8 cellular contexts compared by ENCODE assay signal in the genomic region with DNA sequence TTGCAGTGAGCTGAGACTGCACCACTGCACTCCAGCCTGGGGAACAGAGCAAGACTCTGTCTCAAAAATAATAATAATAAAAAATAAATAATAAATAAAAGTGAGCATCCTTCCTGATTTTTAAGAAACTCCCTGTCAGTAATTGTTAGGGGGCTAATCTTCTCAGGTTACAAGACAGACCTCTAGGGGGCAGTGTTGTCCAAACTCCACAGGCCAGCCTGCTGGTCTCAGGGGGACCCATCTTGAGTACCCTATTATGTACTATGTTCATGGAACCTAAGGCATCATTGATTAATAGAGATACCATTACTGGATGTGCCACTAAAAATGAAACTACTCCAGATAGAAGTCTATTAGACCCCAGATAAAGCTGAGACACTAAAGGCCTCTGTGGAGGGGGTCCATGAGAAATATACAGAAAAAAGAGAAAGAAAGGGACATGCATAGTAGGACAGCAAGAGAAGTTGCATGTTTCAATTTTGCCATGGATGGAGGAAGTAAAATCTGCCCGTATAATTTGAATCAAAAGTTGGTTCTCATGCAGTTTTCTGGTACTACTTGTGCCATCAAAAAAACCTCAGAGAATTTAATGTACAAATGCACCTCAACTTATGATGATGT.
DNase-seq lines count a peak whose midpoint lies in the region; ATAC-seq and TF ChIP-seq lines count a peak whose summit lies in the region.

No MANE protein-coding gene starts in this region.

- 83 to 85% methylated on average over 1 of the region's 1 CpG for WGBS in testis, 2 donors

- H3K36me3 ChIP-seq in BE2C: no peaks in the 10 kb centered on the region
- H3K36me3 ChIP-seq in testis (ENCODE audit: low read depth, missing control alignments): no peaks in the 10 kb centered on the region

- peak; percentile 38 for ATAC-seq in left colon
- no peak for ATAC-seq in GM18498 (IDR thresholded peaks at IDR 0.05; ENCODE audit: unreplicated experiment)

- TF ChIP-seq CTCF in BE2C (IDR thresholded peaks at IDR 0.05; ENCODE audit: low read depth, low read length) (peak; percentile 59), testis (IDR thresholded peaks at IDR 0.05) (peak in 2 of 3 experiments; percentile 13 to 53)

- no peak overlapping the region for H3K27ac ChIP-seq in testis

- intact Hi-C loops in left colon (cut with DNase I, micrococcal nuclease): no loop called here
- intact Hi-C loops in testis (cut with DNase I; ENCODE audit: low total_unique reads): no loop called here

- H3K9me3 ChIP-seq in BE2C: no peaks in the 10 kb centered on the region
- no peaks in the 10 kb centered on the region for H3K9me3 ChIP-seq in testis

- H3K27me3 ChIP-seq in BE2C (no peaks in the 10 kb centered on the region), testis (no peaks in the 10 kb centered on the region)

- DNase-seq in BE2C (no peak), NAMALWA (ENCODE audit: low spot score) (peak; percentile 44), left colon (no peak), testis (peak; percentile 25), HCEC 1CT (no peak), COLO829 (ENCODE audit: low spot score) (no peak)
- DNase-seq in activated gamma-delta T cell treated with anti-CD3 and anti-CD28 coated beads, Interleukin-2, amount 50 U/mL, for 16 hours (ENCODE audit: low read depth): peak; percentile 28

- no peak for TF ChIP-seq POLR2A in testis (IDR thresholded peaks at IDR 0.05)

- H3K4me1 ChIP-seq in BE2C (no peaks in the 10 kb centered on the region; the same call in 1 of the 2 replicates), testis (no peaks in the 10 kb centered on the region)

- H3K4me3 ChIP-seq in BE2C (ENCODE audit: low read depth, low read length) (no peak overlapping the region), testis (no peak overlapping the region)

Comparison
In these comparisons a context has a peak if more than half of its experiments do, and no peak if none do; other contexts are left out.
1. DNase-seq: peak in NAMALWA (single experiment), activated gamma-delta T cell treated with anti-CD3 and anti-CD28 coated beads, Interleukin-2, amount 50 U/mL, for 16 hours (single experiment) and testis (single experiment); none in BE2C (single experiment), left colon (0 of 2), HCEC 1CT (single experiment) and COLO829 (single experiment).